In the genomic region with DNA sequence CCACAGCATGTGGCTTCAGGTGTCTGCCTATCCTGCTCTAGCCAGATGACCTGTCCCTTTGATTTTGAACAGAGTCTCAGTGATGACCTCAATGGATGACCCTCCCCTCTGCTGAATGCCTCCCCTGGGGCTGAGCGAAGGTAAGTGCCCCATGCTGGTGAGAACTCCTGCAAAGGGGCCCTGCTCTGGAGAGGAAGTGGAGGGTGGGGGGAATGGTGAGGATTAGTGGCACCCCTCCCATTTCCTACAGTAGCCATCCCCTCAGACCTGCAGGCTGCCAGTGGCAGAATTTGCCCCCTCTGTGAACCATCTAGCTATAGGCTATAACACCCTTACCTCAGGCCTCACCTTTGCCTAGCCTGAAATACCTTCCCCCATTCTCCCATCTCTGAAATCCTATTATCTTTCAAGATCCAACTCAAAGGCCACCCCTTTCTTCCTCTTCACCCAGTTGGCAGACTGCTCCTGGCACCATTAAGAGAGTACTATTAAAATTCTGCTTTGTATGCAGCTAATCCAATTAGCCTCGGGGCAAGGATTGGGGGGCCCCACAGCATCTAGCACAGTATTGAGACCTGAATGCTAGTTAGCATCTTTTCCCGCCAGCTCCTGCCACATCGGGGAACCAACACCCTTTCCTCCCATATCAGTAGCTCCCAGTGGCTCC, we compare ENCODE assay signal across 11 cellular contexts. TPM values are rescaled to one million over a fixed set of nuclear protein-coding genes. Genes with fewer than 3 reads are reported as not detected.
DNase-seq lines count a peak whose midpoint lies in the region; ATAC-seq, FAIRE-seq and TF ChIP-seq lines count a peak whose summit lies in the region.
"Had no signal": no experiment of that assay in that cellular context is flagged by ENCODE, and none has a peak within 500 bp of the region (broad histone marks: within the 10 kb centered on the region; RNA-seq: fewer than 3 reads in every experiment).

No MANE protein-coding gene starts in this region.

- H3K27ac ChIP-seq in SU-DHL-6 (ENCODE audit: low read depth, low read length) (peak overlapping the region; percentile 88), H1 (ENCODE audit: low read depth, low read length) (no peak overlapping the region), stomach (peak overlapping the region in 4 of 5 donors; percentile 10 to 85 (median 72)), ascending aorta (peak overlapping the region in 1 of 2 donors; percentile 36)

- H3F3A ChIP-seq in SU-DHL-6 (ENCODE audit: insufficient read depth), result peaks cover 15% of the 10 kb centered on the region

- H3K79me2 ChIP-seq in SU-DHL-6 (ENCODE audit: insufficient read depth, low read length), result peaks cover 10% of the 10 kb centered on the region
- H3K79me2 ChIP-seq in H1 (ENCODE audit: control insufficient read depth in 1 of 2, insufficient read depth in 2 of 2, low read length in 2 of 2), result no peaks in the 10 kb centered on the region

- CTCF ChIA-PET in H1 (lab: Charles Lee; ENCODE audit: partially characterized antibody), result interaction anchor here (0.7 to 1.4 kb wide), 11 partner anchors 20 to 359 kb away, joined by 3 to 5 read pairs (median 3); a partner anchor contains a TSS

- H2AFZ ChIP-seq in SU-DHL-6 (ENCODE audit: low read depth, low read length, severe bottlenecking), result no peak overlapping the region
- H2AFZ ChIP-seq in H1 (ENCODE audit: low read length), result no peak overlapping the region

- no peaks in the 10 kb centered on the region for H4K20me1 ChIP-seq in SU-DHL-6 (ENCODE audit: low read depth, low read length)
- no peaks in the 10 kb centered on the region for H4K20me1 ChIP-seq in H1 (replicated peaks in 1 of 2; ENCODE audit: control insufficient read depth in 1 of 2, insufficient read depth in 2 of 2, low read length in 2 of 2)

- H2BK20ac ChIP-seq in H1 (ENCODE audit: low read length), result no peak overlapping the region

- TF ChIP-seq EP300 in H1 (IDR thresholded peaks at IDR 0.05; ENCODE audit: borderline replicate concordance in 1 of 2, low read depth in 2 of 2, low read length in 2 of 2), result no peak
- no peak for TF ChIP-seq EP300 in stomach (IDR thresholded peaks at IDR 0.05)

- H3K4me2 ChIP-seq in SU-DHL-6 (ENCODE audit: low read depth, low read length, poor library complexity, severe bottlenecking) (peak overlapping the region; percentile 60), H1 (ENCODE audit: insufficient read depth in 1 of 2, low read depth in 2 of 2, low read length in 2 of 2) (no peak overlapping the region)

- no peak overlapping the region for H3K23ac ChIP-seq in H1 (ENCODE audit: insufficient read length)

- ATAC-seq in activated T-cell treated with anti-CD3 and anti-CD28 coated beads, Interleukin-2, amount 50 U/mL, for 72 hours (replicated peaks in 1 of 2), result no peak

- DNase-seq in activated T-cell treated with anti-CD3 and anti-CD28 coated beads, Interleukin-2, amount 50 U/mL, for 72 hours, result no peak
- no peak for DNase-seq in activated T-cell treated with anti-CD3 and anti-CD28 coated beads, Interleukin-2, amount 50 U/mL, for 48 hours
- DNase-seq in H1 (ENCODE audit: low read depth in 1 of 2, low spot score in 2 of 2), result no peak
- DNase-seq in stomach, result no peak
- DNase-seq in DMS114 treated with DMSO at 0.1 percent for 48 hours (lab: John Stamatoyannopoulos, UW; ENCODE audit: unreplicated experiment), result no peak
- no peak for DNase-seq in COLO668 (lab: John Stamatoyannopoulos, UW; ENCODE audit: unreplicated experiment)
- DNase-seq in ascending aorta (ENCODE audit: low spot score in 2 of 2), result no peak
- DNase-seq: activated CD4-positive, alpha-beta T cell treated with anti-CD3 and anti-CD28 coated beads, Interleukin-2, amount 50 U/mL, for 4 hours; NCI-H2081; SHP77 treated with DMSO at 0.1 percent for 48 hours had no signal

- WGBS in H1 (ENCODE audit: extremely low coverage in 1 of 2, insufficient coverage in 1 of 2, insufficient read length in 1 of 2, insufficient replicate concordance in 2 of 2, low coverage in 1 of 2, low lambda C conversion rate in 2 of 2, missing lambda C conversion rate in 1 of 2), 2 experiments, result 81% methylated on average over 4 of the region's 4 CpGs; no CpG with 5 or more reads in 1 of the 2 experiments
- WGBS in stomach, 5 donors, result 65 to 76% (median 69%) methylated on average over 4 of the region's 4 CpGs

- peaks cover 12% of the 10 kb centered on the region for H3K23me2 ChIP-seq in H1 (ENCODE audit: low read depth, low read length)

- H3K4me3 ChIP-seq in SU-DHL-6 (ENCODE audit: insufficient read depth, low read length, poor library complexity, severe bottlenecking) (no peak overlapping the region), H1 (ENCODE audit: extremely low read depth in 1 of 4, insufficient read depth in 2 of 4, low read depth in 3 of 4, low read length in 4 of 4) (no peak overlapping the region), stomach (no peak overlapping the region), ascending aorta (no peak overlapping the region)

- no peaks in the 10 kb centered on the region for H3K27me3 Mint-ChIP-seq in activated T-cell treated with anti-CD3 and anti-CD28 coated beads, Interleukin-2, amount 50 U/mL, for 72 hours (ENCODE audit: low read depth)

- H3K9me3 ChIP-seq in SU-DHL-6 (ENCODE audit: insufficient read depth, low read length) (no peaks in the 10 kb centered on the region), H1 (ENCODE audit: insufficient read depth in 2 of 2, low read depth in 1 of 2, low read length in 1 of 2) (no peaks in the 10 kb centered on the region), stomach (no peaks in the 10 kb centered on the region), ascending aorta (no peaks in the 10 kb centered on the region)

- H3K27ac Mint-ChIP-seq in activated T-cell treated with anti-CD3 and anti-CD28 coated beads, Interleukin-2, amount 50 U/mL, for 72 hours, result peak overlapping the region; percentile 67

- H3K9me2 ChIP-seq in SU-DHL-6 (replicated peaks; ENCODE audit: insufficient read depth, low read length), result no peaks in the 10 kb centered on the region

- no peak overlapping the region for H3K9ac ChIP-seq in SU-DHL-6 (ENCODE audit: low read length)
- H3K9ac ChIP-seq in H1 (replicated peaks in 1 of 4; ENCODE audit: extremely low read depth in 1 of 4, low read depth in 3 of 4, low read length in 3 of 4), result no peak overlapping the region

- peaks cover 4 to 9% (median 7%) of the 10 kb centered on the region in 4 experiments; a peak in 6 of 7 replicates for H3K4me1 ChIP-seq in H1 (replicated peaks in 1 of 4; ENCODE audit: control insufficient read depth in 3 of 4, insufficient read depth in 4 of 4, low read length in 3 of 4)
- peaks cover 49 to 84% (median 67%) of the 10 kb centered on the region in 4 donors for H3K4me1 ChIP-seq in stomach
- peaks cover 0 to 17% of the 10 kb centered on the region in 2 donors for H3K4me1 ChIP-seq in ascending aorta

- H2AK5ac ChIP-seq in H1 (ENCODE audit: low read depth, low read length), result no peak overlapping the region

- no peaks in the 10 kb centered on the region; the same call in 1 of the 2 replicates for H3K79me1 ChIP-seq in H1 (ENCODE audit: low read depth, low read length)

- TF ChIP-seq CTCF in SU-DHL-6 (IDR thresholded peaks at IDR 0.05; ENCODE audit: insufficient read depth, low read length, poor library complexity, severe bottlenecking) (no peak), H1 (IDR thresholded peaks at IDR 0.05; ENCODE audit: control extremely low read depth in 1 of 3, insufficient read depth in 1 of 3, low read depth in 1 of 3, low read length in 3 of 3) (no peak), stomach (IDR thresholded peaks at IDR 0.05) (no peak), ascending aorta (IDR thresholded peaks at IDR 0.05) (no peak)

- H3K4ac ChIP-seq in H1 (replicated peaks; ENCODE audit: insufficient read length, low read depth, low read length), result no peak overlapping the region

- no peak overlapping the region for H3K14ac ChIP-seq in H1 (ENCODE audit: insufficient read length)

- no peak overlapping the region for H2BK12ac ChIP-seq in H1 (ENCODE audit: low read depth, low read length)

- TF ChIP-seq POLR2A in H1 (IDR thresholded peaks at IDR 0.05; ENCODE audit: control extremely low read depth in 1 of 2, low read depth in 2 of 2, low read length in 2 of 2), result no peak
- no peak for TF ChIP-seq POLR2A in stomach (IDR thresholded peaks at IDR 0.05)

- H2BK5ac ChIP-seq in H1 (ENCODE audit: low read depth, low read length), result no peak overlapping the region

- no peak overlapping the region for H4K8ac ChIP-seq in H1 (ENCODE audit: extremely low read depth, insufficient read depth, low read length)

- POLR2A ChIA-PET in H1 (lab: Charles Lee; ENCODE audit: partially characterized antibody), result interaction anchor here (0.6 to 1.4 kb wide), 6 partner anchors 10 to 53 kb away, joined by 3 to 7 read pairs (median 4); a partner anchor contains a TSS

- no peak overlapping the region for H2BK120ac ChIP-seq in H1 (replicated peaks; ENCODE audit: low read depth, low read length)

- H3K36me3 ChIP-seq in SU-DHL-6 (ENCODE audit: low read length), result no peaks in the 10 kb centered on the region
- no peaks in the 10 kb centered on the region for H3K36me3 ChIP-seq in H1 (ENCODE audit: control insufficient read depth in 2 of 4, insufficient read depth in 4 of 4, low read length in 3 of 4)
- H3K36me3 ChIP-seq in stomach, result peaks cover 3 to 13% (median 8%) of the 10 kb centered on the region in 4 donors
- H3K36me3 ChIP-seq in ascending aorta, result peaks cover 0 to 6% of the 10 kb centered on the region in 2 donors

- H2BK15ac ChIP-seq in H1 (ENCODE audit: low read length), result 0 out of 2 replicates have a peak overlapping the region, but pooled peaks have one; percentile 0

- no peak overlapping the region for H3K18ac ChIP-seq in H1 (ENCODE audit: extremely low read depth, low read length)

- H3K9me3 Mint-ChIP-seq in activated T-cell treated with anti-CD3 and anti-CD28 coated beads, Interleukin-2, amount 50 U/mL, for 72 hours, result no peaks in the 10 kb centered on the region

- H3K27me3 ChIP-seq in SU-DHL-6 (ENCODE audit: low read length) (no peaks in the 10 kb centered on the region), H1 (replicated peaks in 1 of 4; ENCODE audit: control insufficient read depth in 3 of 4, extremely low read depth in 1 of 4, insufficient read depth in 3 of 4, low read length in 3 of 4) (no peaks in the 10 kb centered on the region), stomach (no peaks in the 10 kb centered on the region), ascending aorta (no peaks in the 10 kb centered on the region)

- H3K4me1 Mint-ChIP-seq in activated T-cell treated with anti-CD3 and anti-CD28 coated beads, Interleukin-2, amount 50 U/mL, for 72 hours (ENCODE audit: low read depth), result peaks cover 78% of the 10 kb centered on the region

- H3K56ac ChIP-seq in H1 (replicated peaks; ENCODE audit: insufficient read length, low read depth, low read length), result no peak overlapping the region

- no peak for FAIRE-seq in H1 (lab: Jason Lieb, UNC)

- TF ChIP-seq RAD21 in H1 (IDR thresholded peaks at IDR 0.05 in 1 of 2, conservative IDR thresholded peaks at IDR 0.05 in 1 of 2; ENCODE audit: low read depth in 2 of 2, low read length in 2 of 2), result no peak

- peaks cover 2 to 3% of the 10 kb centered on the region in 2 donors for H3K36me3 Mint-ChIP-seq in activated T-cell treated with anti-CD3 and anti-CD28 coated beads, Interleukin-2, amount 50 U/mL, for 72 hours (ENCODE audit: insufficient read depth in 2 of 2)

- no peak overlapping the region for H4K5ac ChIP-seq in H1 (ENCODE audit: insufficient read length, low read depth, low read length)

- no peak overlapping the region for H4K91ac ChIP-seq in H1 (replicated peaks; ENCODE audit: insufficient read length, low read length)

- peak overlapping the region; percentile 57 to 74 for H3K4me3 Mint-ChIP-seq in activated T-cell treated with anti-CD3 and anti-CD28 coated beads, Interleukin-2, amount 50 U/mL, for 72 hours

- intact Hi-C loops in stomach (cut with DNase I; ENCODE audit: low total_unique reads), result no loop called here
- intact Hi-C loops in ascending aorta (cut with DNase I), result no loop called here

RNA-seq across cellular contexts. Expression of a gene that starts 3.8 kb away (rescaled TPM):
- 10 to 100 TPM; 32.4 to 34.6 TPM for total RNA-seq in activated T-cell treated with anti-CD3 and anti-CD28 coated beads, Interleukin-2, amount 50 U/mL, for 72 hours
- total RNA-seq in H1 (2021; fragmentation: NEBNext Ultra II Directional; extraction: Animal tissue kit (Norgen Biotek cat#: 25700)), result 26.5 and 30.5 TPM in 2 replicates
- 23.8 and 36.8 TPM in 2 replicates for polyA plus RNA-seq in H1 (2011; rRNA removed)
- polyA plus RNA-seq in H1 (2011; cell fraction: cytosol; rRNA removed), result 48.2 TPM
- 27.9 TPM for polyA plus RNA-seq in H1 (2011; cell fraction: nucleus; rRNA removed)
- polyA plus RNA-seq in H1 (2012, experiment 1 of 2), result 30.7 to 53.6 TPM (median 51.4 TPM) in 4 replicates
- polyA plus RNA-seq in H1 (2012, experiment 2 of 2), result 26.4 TPM
- 18.8 TPM for polyA plus RNA-seq in H1 (2013, experiment 1 of 2)
- 21.2 TPM for polyA plus RNA-seq in H1 (2013, experiment 2 of 2)
- polyA minus RNA-seq in H1 (2011; rRNA and poly(A)+ RNA removed), result 11.3 and 12.9 TPM in 2 replicates
- polyA minus RNA-seq in H1 (2011; cell fraction: cytosol; rRNA and poly(A)+ RNA removed), result 14.0 TPM
- 8.5 TPM for polyA minus RNA-seq in H1 (2011; cell fraction: nucleus; rRNA and poly(A)+ RNA removed)
- 10 to 100 TPM; 10.1 to 47.3 (median 36.8) TPM for total RNA-seq in stomach
- 10 to 100 TPM; 37.4 to 57.1 (median 45.2) TPM for polyA plus RNA-seq in stomach
- 9.6 TPM for total RNA-seq in ascending aorta

RNA-seq across cellular contexts. Expression of a gene that starts 15.6 kb away (rescaled TPM):
- total RNA-seq in activated T-cell treated with anti-CD3 and anti-CD28 coated beads, Interleukin-2, amount 50 U/mL, for 72 hours, result 10 to 100 TPM; 28.0 to 48.0 TPM
- 17.9 and 19.8 TPM in 2 replicates for total RNA-seq in H1 (2021; fragmentation: NEBNext Ultra II Directional; extraction: Animal tissue kit (Norgen Biotek cat#: 25700))
- polyA plus RNA-seq in H1 (2011; rRNA removed), result 12.0 and 14.3 TPM in 2 replicates
- polyA plus RNA-seq in H1 (2011; cell fraction: cytosol; rRNA removed), result 22.3 TPM
- 31.4 TPM for polyA plus RNA-seq in H1 (2011; cell fraction: nucleus; rRNA removed)
- polyA plus RNA-seq in H1 (2012, experiment 1 of 2), result 23.2 to 27.8 TPM (median 26.0 TPM) in 4 replicates
- polyA plus RNA-seq in H1 (2012, experiment 2 of 2), result 15.7 TPM
- 23.5 TPM for polyA plus RNA-seq in H1 (2013, experiment 1 of 2)
- polyA plus RNA-seq in H1 (2013, experiment 2 of 2), result 23.6 TPM
- polyA minus RNA-seq in H1 (2011; rRNA and poly(A)+ RNA removed), result 13.3 and 14.2 TPM in 2 replicates
- polyA minus RNA-seq in H1 (2011; cell fraction: cytosol; rRNA and poly(A)+ RNA removed), result 12.4 TPM
- polyA minus RNA-seq in H1 (2011; cell fraction: nucleus; rRNA and poly(A)+ RNA removed), result 13.7 TPM
- total RNA-seq in stomach, result 100 to 1,000 TPM in 1 of 5 donors, 10 to 100 TPM in 4; 66.5 to 123 (median 81.1) TPM
- polyA plus RNA-seq in stomach, result 10 to 100 TPM; 19.7 to 59.0 (median 33.4) TPM
- 70.0 TPM for total RNA-seq in ascending aorta

RNA-seq across cellular contexts. Expression of a gene that starts 21.2 kb away (rescaled TPM):
- 10 to 100 TPM; 43.6 to 45.3 TPM for total RNA-seq in activated T-cell treated with anti-CD3 and anti-CD28 coated beads, Interleukin-2, amount 50 U/mL, for 72 hours
- total RNA-seq in H1 (2021; fragmentation: NEBNext Ultra II Directional; extraction: Animal tissue kit (Norgen Biotek cat#: 25700)), result 31.6 and 32.4 TPM in 2 replicates
- polyA plus RNA-seq in H1 (2011; rRNA removed) (31.0 and 36.3 TPM in 2 replicates), stomach (10 to 100 TPM; 12.2 to 19.8 (median 16.1) TPM)
- 24.4 TPM for polyA plus RNA-seq in H1 (2011; cell fraction: cytosol; rRNA removed)
- polyA plus RNA-seq in H1 (2011; cell fraction: nucleus; rRNA removed), result 31.8 TPM
- 26.7 to 28.7 TPM (median 28.3 TPM) in 4 replicates for polyA plus RNA-seq in H1 (2012, experiment 1 of 2)
- polyA plus RNA-seq in H1 (2012, experiment 2 of 2), result 38.2 TPM
- polyA plus RNA-seq in H1 (2013, experiment 1 of 2), result 22.4 TPM
- 21.0 TPM for polyA plus RNA-seq in H1 (2013, experiment 2 of 2)
- 17.6 and 24.9 TPM in 2 replicates for polyA minus RNA-seq in H1 (2011; rRNA and poly(A)+ RNA removed)
- 18.0 TPM for polyA minus RNA-seq in H1 (2011; cell fraction: cytosol; rRNA and poly(A)+ RNA removed)
- polyA minus RNA-seq in H1 (2011; cell fraction: nucleus; rRNA and poly(A)+ RNA removed), result 14.7 TPM
- total RNA-seq in stomach (10 to 100 TPM in 4 of 5 donors, 1 to 10 TPM in 1; 8.1 to 75.3 (median 36.2) TPM), ascending aorta (48.7 TPM)

RNA-seq across cellular contexts. Expression of a gene that starts 30.2 kb away (rescaled TPM):
- 10 to 100 TPM; 55.8 to 58.6 TPM for total RNA-seq in activated T-cell treated with anti-CD3 and anti-CD28 coated beads, Interleukin-2, amount 50 U/mL, for 72 hours
- total RNA-seq in H1 (2021; fragmentation: NEBNext Ultra II Directional; extraction: Animal tissue kit (Norgen Biotek cat#: 25700)), result 204 and 212 TPM in 2 replicates
- polyA plus RNA-seq in H1 (2011; rRNA removed) (177 and 197 TPM in 2 replicates), stomach (10 to 100 TPM; 43.7 to 58.8 (median 56.1) TPM)
- 199 TPM for polyA plus RNA-seq in H1 (2011; cell fraction: cytosol; rRNA removed)
- 757 TPM for polyA plus RNA-seq in H1 (2011; cell fraction: nucleus; rRNA removed)
- 146 to 233 TPM (median 185 TPM) in 4 replicates for polyA plus RNA-seq in H1 (2012, experiment 1 of 2)
- polyA plus RNA-seq in H1 (2012, experiment 2 of 2), result 206 TPM
- 197 TPM for polyA plus RNA-seq in H1 (2013, experiment 1 of 2)
- polyA plus RNA-seq in H1 (2013, experiment 2 of 2), result 196 TPM
- 204 and 224 TPM in 2 replicates for polyA minus RNA-seq in H1 (2011; rRNA and poly(A)+ RNA removed)
- 101 TPM for polyA minus RNA-seq in H1 (2011; cell fraction: cytosol; rRNA and poly(A)+ RNA removed)
- 123 TPM for polyA minus RNA-seq in H1 (2011; cell fraction: nucleus; rRNA and poly(A)+ RNA removed)
- total RNA-seq in stomach (10 to 100 TPM; 23.2 to 81.1 (median 59.6) TPM), ascending aorta (211 TPM)

RNA-seq across cellular contexts. Expression of a gene that starts 34.1 kb away (rescaled TPM):
- total RNA-seq in activated T-cell treated with anti-CD3 and anti-CD28 coated beads, Interleukin-2, amount 50 U/mL, for 72 hours, result 100 to 1,000 TPM; 251 to 304 TPM
- 284 and 294 TPM in 2 replicates for total RNA-seq in H1 (2021; fragmentation: NEBNext Ultra II Directional; extraction: Animal tissue kit (Norgen Biotek cat#: 25700))
- polyA plus RNA-seq in H1 (2011; rRNA removed), result 801 and 1,025 TPM in 2 replicates
- 668 TPM for polyA plus RNA-seq in H1 (2011; cell fraction: cytosol; rRNA removed)
- polyA plus RNA-seq in H1 (2011; cell fraction: nucleus; rRNA removed), result 301 TPM
- 458 to 597 TPM (median 493 TPM) in 4 replicates for polyA plus RNA-seq in H1 (2012, experiment 1 of 2)
- polyA plus RNA-seq in H1 (2012, experiment 2 of 2), result 299 TPM
- polyA plus RNA-seq in H1 (2013, experiment 1 of 2), result 459 TPM
- 480 TPM for polyA plus RNA-seq in H1 (2013, experiment 2 of 2)
- polyA minus RNA-seq in H1 (2011; rRNA and poly(A)+ RNA removed), result 354 and 434 TPM in 2 replicates
- 129 TPM for polyA minus RNA-seq in H1 (2011; cell fraction: cytosol; rRNA and poly(A)+ RNA removed)
- polyA minus RNA-seq in H1 (2011; cell fraction: nucleus; rRNA and poly(A)+ RNA removed), result 123 TPM
- 10 to 100 TPM in 2 of 5 donors, 1 to 10 TPM in 3; 4.7 to 36.1 (median 5.2) TPM for total RNA-seq in stomach
- polyA plus RNA-seq in stomach, result 10 to 100 TPM; 40.9 to 73.3 (median 63.9) TPM
- 40.4 TPM for total RNA-seq in ascending aorta
